ENCODE assay signal across 8 cellular contexts in genomic region chr16:29700253-29700987, GRCh38. TPM values are rescaled to one million over a fixed set of nuclear protein-coding genes. Genes with fewer than 3 reads are reported as not detected.
DNase-seq lines count a peak whose midpoint lies in the region; ATAC-seq and TF ChIP-seq lines count a peak whose summit lies in the region.

No MANE protein-coding gene starts in this region.

- ATAC-seq in GM21786 (IDR thresholded peaks at IDR 0.05; ENCODE audit: unreplicated experiment): no peak

- peak; percentile 91 for TF ChIP-seq CTCF in LNCAP (IDR thresholded peaks at IDR 0.05)

- DNase-seq in DMS114 treated with DMSO at 0.1 percent for 48 hours (lab: John Stamatoyannopoulos, UW; ENCODE audit: unreplicated experiment): peak; percentile 61
- DNase-seq in RPMI7951 (ENCODE audit: low read depth): peak; percentile 77
- DNase-seq in activated T-helper 9 cell treated with anti-CD3 and anti-CD28 coated beads, Interleukin-2, amount 50 U/mL, for 16 hours (ENCODE audit: low read depth): peak; percentile 71
- DNase-seq in fibroblast of the conjunctiva (ENCODE audit: low read depth): peak; percentile 83
- peak; percentile 72 for DNase-seq in non-pigmented ciliary epithelial cell (ENCODE audit: low read depth)
- DNase-seq in superior temporal gyrus (ENCODE audit: extremely low spot score): peak; percentile 69

RNA-seq across cellular contexts. Expression of gene QPRT, which starts 21.4 kb away (rescaled TPM):
- total RNA-seq in RPMI7951 (2014; rRNA removed; shearing (Covaris generic)): 18.4 and 23.7 TPM in 2 replicates

RNA-seq across cellular contexts. Expression of gene SPN, which starts 37.4 kb away (rescaled TPM):
- total RNA-seq in RPMI7951 (2014; rRNA removed; shearing (Covaris generic)): 0.20 TPM in 1 of 2 replicates, not detected in the other

RNA-seq across cellular contexts. Expression of gene C16orf54, which starts 45.4 kb away (rescaled TPM):
- total RNA-seq in RPMI7951 (2014; rRNA removed; shearing (Covaris generic)): 0.10 TPM in 1 of 2 replicates, not detected in the other
